ENCODE assay signal across 8 cellular contexts in the genomic region with DNA sequence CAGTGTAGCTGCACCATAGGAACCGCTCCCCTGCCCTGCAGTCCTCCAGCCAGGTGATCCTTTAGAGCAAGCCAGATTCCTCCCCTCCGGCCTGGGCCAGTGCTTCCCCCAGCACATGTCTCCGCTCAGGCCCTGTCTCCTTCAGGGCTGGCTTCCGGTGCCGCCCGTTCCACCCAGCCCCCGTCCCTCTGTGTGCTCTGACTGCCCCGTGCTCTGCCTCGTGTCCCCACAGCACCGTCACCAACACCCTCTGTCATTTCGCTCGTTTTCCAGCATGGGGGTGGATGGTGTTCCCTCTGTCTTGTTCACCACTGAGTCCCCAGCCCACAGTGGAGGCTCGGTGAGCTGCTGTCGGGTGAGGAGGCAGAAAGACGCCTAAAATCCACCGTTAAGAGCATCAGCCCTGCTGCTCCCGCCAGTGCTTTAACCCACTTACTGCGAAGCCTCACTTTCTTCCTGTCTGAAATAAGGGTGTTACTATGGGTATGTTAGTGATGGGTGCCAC. TPM values are rescaled to one million over a fixed set of nuclear protein-coding genes. Genes with fewer than 3 reads are reported as not detected.
DNase-seq lines count a peak whose midpoint lies in the region; TF ChIP-seq lines count a peak whose summit lies in the region.

No MANE protein-coding gene starts in this region.

- H3K27me3 ChIP-seq in SU-DHL-6 (ENCODE audit: low read length) (no peaks in the 10 kb centered on the region), adipocyte (replicated peaks; ENCODE audit: control insufficient read depth, insufficient read depth, low read length) (no peaks in the 10 kb centered on the region), MM.1S (replicated peaks; ENCODE audit: insufficient read depth, low read length) (no peaks in the 10 kb centered on the region)

- peaks cover 13% of the 10 kb centered on the region; the same call in 1 of the 2 replicates for H3F3A ChIP-seq in SU-DHL-6 (ENCODE audit: insufficient read depth)
- 0 out of 2 replicates have a peak, but pooled peaks cover 5% of the 10 kb centered on the region for H3F3A ChIP-seq in MM.1S (ENCODE audit: insufficient read depth, low read length)

- H2AFZ ChIP-seq in SU-DHL-6 (ENCODE audit: low read depth, low read length, severe bottlenecking) (no peak overlapping the region), MM.1S (ENCODE audit: low read length) (no peak overlapping the region)

- H3K9me3 ChIP-seq in SU-DHL-6 (ENCODE audit: insufficient read depth, low read length), result no peaks in the 10 kb centered on the region
- H3K9me3 ChIP-seq in adipocyte (ENCODE audit: control insufficient read depth, low read length), result no peaks in the 10 kb centered on the region
- no peaks in the 10 kb centered on the region for H3K9me3 ChIP-seq in MM.1S (replicated peaks; ENCODE audit: insufficient read depth, low read length)

- H3K9me2 ChIP-seq in SU-DHL-6 (replicated peaks; ENCODE audit: insufficient read depth, low read length) (no peaks in the 10 kb centered on the region), MM.1S (replicated peaks; ENCODE audit: insufficient read depth, low read length) (no peaks in the 10 kb centered on the region)

- H3K4me2 ChIP-seq in SU-DHL-6 (ENCODE audit: low read depth, low read length, poor library complexity, severe bottlenecking) (peak overlapping the region; percentile 45), MM.1S (ENCODE audit: low read depth, low read length) (no peak overlapping the region)

- H3K36me3 ChIP-seq in SU-DHL-6 (ENCODE audit: low read length) (peaks cover 13% of the 10 kb centered on the region), adipocyte (ENCODE audit: control insufficient read depth, insufficient read depth, low read length, severe bottlenecking) (peaks cover 9% of the 10 kb centered on the region), MM.1S (replicated peaks; ENCODE audit: insufficient read depth, low read length) (peaks cover 3% of the 10 kb centered on the region)

- H3K9ac ChIP-seq in SU-DHL-6 (ENCODE audit: low read length) (peak overlapping the region; percentile 40), adipocyte (ENCODE audit: low read length) (peak overlapping the region; percentile 70), MM.1S (ENCODE audit: low read length) (no peak overlapping the region)

- peak overlapping the region; percentile 29 for H3K4me3 ChIP-seq in GM12875 (ENCODE audit: low read depth, low read length)
- no peak overlapping the region for H3K4me3 ChIP-seq in SU-DHL-6 (ENCODE audit: insufficient read depth, low read length, poor library complexity, severe bottlenecking)
- H3K4me3 ChIP-seq in adipocyte (ENCODE audit: low read length), result peak overlapping the region; percentile 21
- no peak overlapping the region for H3K4me3 ChIP-seq in MM.1S (ENCODE audit: low read length)

- H3K79me2 ChIP-seq in SU-DHL-6 (ENCODE audit: insufficient read depth, low read length) (peaks cover 96% of the 10 kb centered on the region), MM.1S (ENCODE audit: low read length) (peaks cover 90% of the 10 kb centered on the region)

- H3K4me1 ChIP-seq in adipocyte (ENCODE audit: control insufficient read depth, insufficient read depth, low read length), result peaks cover 70% of the 10 kb centered on the region
- peaks cover 5% of the 10 kb centered on the region; the same call in 1 of the 2 replicates for H3K4me1 ChIP-seq in MM.1S (ENCODE audit: low read length)

- TF ChIP-seq CTCF in GM12875 (IDR thresholded peaks at IDR 0.05; ENCODE audit: borderline replicate concordance, insufficient read depth, low read depth, low read length) (no peak), SU-DHL-6 (IDR thresholded peaks at IDR 0.05; ENCODE audit: insufficient read depth, low read length, poor library complexity, severe bottlenecking) (no peak), MM.1S (IDR thresholded peaks at IDR 0.05; ENCODE audit: low read length) (no peak)

- DNase-seq in adipocyte (ENCODE audit: low read depth), result no peak
- DNase-seq in islet precursor cell, result peak; percentile 74
- peak; percentile 22 to 25 for DNase-seq in stimulated activated CD4-positive, alpha-beta T cell treated with anti-CD3 and anti-CD28 coated beads, Interleukin-1b, Interleukin-23, amount 100 ng/mL, for 1 hour (ENCODE audit: low read depth in 2 of 2)
- DNase-seq in MM.1S, result no peak
- no peak for DNase-seq in mesenteric fat pad (ENCODE audit: low spot score)
- DNase-seq in NCI-H146 (lab: John Stamatoyannopoulos, UW), result no peak

- H4K20me1 ChIP-seq in SU-DHL-6 (ENCODE audit: low read depth, low read length), result peaks cover 4% of the 10 kb centered on the region; the same call in 1 of the 2 replicates
- H4K20me1 ChIP-seq in MM.1S (ENCODE audit: insufficient read depth, low read length), result peaks cover 51% of the 10 kb centered on the region

- H3K27ac ChIP-seq in SU-DHL-6 (ENCODE audit: low read depth, low read length), result peak overlapping the region; percentile 69
- H3K27ac ChIP-seq in MM.1S (ENCODE audit: low read length), result no peak overlapping the region

RNA-seq across cellular contexts. Expression of a gene that starts 54.5 kb away (rescaled TPM):
- total RNA-seq in mesenteric fat pad, result 0.74 TPM

RNA-seq across cellular contexts. Expression of a gene that starts 55.2 kb away (rescaled TPM):
- 295 TPM for total RNA-seq in mesenteric fat pad

RNA-seq across cellular contexts. Expression of a gene that starts 55.3 kb away (rescaled TPM):
- total RNA-seq in mesenteric fat pad, result 98.9 TPM

Comparison
In these comparisons a context has a peak if more than half of its experiments do, and no peak if none do; other contexts are left out.
1. H3K4me3 ChIP-seq: peak in GM12875 (single experiment) and adipocyte (single experiment); none in SU-DHL-6 (single experiment) and MM.1S (single experiment).
2. DNase-seq: peak in islet precursor cell (single experiment) and stimulated activated CD4-positive, alpha-beta T cell treated with anti-CD3 and anti-CD28 coated beads, Interleukin-1b, Interleukin-23, amount 100 ng/mL, for 1 hour (2 of 2); none in adipocyte (single experiment), MM.1S (single experiment), mesenteric fat pad (single experiment) and NCI-H146 (single experiment).